4 cellular contexts compared by ENCODE assay signal in the genomic region with DNA sequence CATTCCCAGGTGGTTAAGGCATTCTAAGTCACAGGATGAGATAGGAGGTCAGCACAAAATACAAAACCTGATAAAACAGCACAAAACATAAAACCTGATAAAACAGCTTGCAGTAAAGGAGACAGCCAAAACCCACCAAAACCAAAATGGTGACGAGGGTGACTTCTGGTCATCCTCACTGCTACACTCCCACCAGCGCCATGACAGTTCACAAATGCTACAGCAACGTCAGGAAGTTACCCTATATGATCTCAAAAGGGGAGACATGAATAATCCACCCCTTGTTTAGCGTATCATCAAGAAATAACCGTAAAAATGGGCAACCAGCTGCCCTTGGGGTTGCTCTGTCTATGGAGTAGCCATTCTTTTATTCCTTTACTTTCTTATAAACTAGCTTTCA. TPM values are rescaled to one million over a fixed set of nuclear protein-coding genes. Genes with fewer than 3 reads are reported as not detected.
"Had no signal": no experiment of that assay in that cellular context is flagged by ENCODE, and none has a peak within 500 bp of the region (broad histone marks: within the 10 kb centered on the region; RNA-seq: fewer than 3 reads in every experiment).

No MANE protein-coding gene starts in this region.

RNA-seq across cellular contexts. Expression of a gene that starts 28.7 kb away (rescaled TPM):
- total RNA-seq: LHCN-M2, M059J, MCF 10A, NCI-H460 had no signal
